ENCODE assay signal across 9 cellular contexts in the genomic region with DNA sequence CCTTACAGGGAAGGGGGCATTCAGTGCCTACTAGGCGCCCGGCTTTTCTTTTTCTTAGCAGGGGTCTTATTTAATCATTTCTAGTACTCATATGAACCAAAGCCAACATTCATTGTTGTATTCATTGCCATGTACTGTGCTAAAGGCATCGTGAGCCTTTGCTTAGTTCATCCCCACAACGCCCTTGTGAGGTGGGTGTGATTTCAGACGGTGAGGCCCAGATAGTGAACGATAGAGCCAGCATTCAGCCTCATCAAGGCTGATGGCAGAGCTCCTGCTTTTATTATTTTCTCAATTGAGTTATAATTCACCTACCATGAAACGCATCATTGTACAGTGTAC. TPM values are rescaled to one million over a fixed set of nuclear protein-coding genes. Genes with fewer than 3 reads are reported as not detected.
DNase-seq lines count a peak whose midpoint lies in the region; ATAC-seq and TF ChIP-seq lines count a peak whose summit lies in the region.
"Had no signal": no experiment of that assay in that cellular context is flagged by ENCODE, and none has a peak within 500 bp of the region (broad histone marks: within the 10 kb centered on the region; RNA-seq: fewer than 3 reads in every experiment).

No MANE protein-coding gene starts in this region.

- H3K27me3 ChIP-seq in GM06990 (replicated peaks; ENCODE audit: control insufficient read depth, insufficient read depth, low read length) = no peaks in the 10 kb centered on the region

- peaks cover 78% of the 10 kb centered on the region for H3K4me1 Mint-ChIP-seq in chondrocyte (ENCODE audit: low read depth)
- H3K4me1 Mint-ChIP-seq in natural killer cell treated with Interleukin-12 subunit alpha and Interleukin-12 subunit beta and Interleukin-15 and Interleukin-18, amount 100 ng/mL, for 72 hours (ENCODE audit: low read depth in 2 of 2) = peaks cover 40 to 46% of the 10 kb centered on the region in 2 donors

- peak overlapping the region; percentile 60 for H3K4me3 Mint-ChIP-seq in chondrocyte (ENCODE audit: unreplicated experiment)
- H3K4me3 Mint-ChIP-seq in natural killer cell treated with Interleukin-12 subunit alpha and Interleukin-12 subunit beta and Interleukin-15 and Interleukin-18, amount 100 ng/mL, for 72 hours = peak overlapping the region; percentile 52

- H3K27me3 Mint-ChIP-seq in chondrocyte (ENCODE audit: low read depth) = no peaks in the 10 kb centered on the region
- no peaks in the 10 kb centered on the region for H3K27me3 Mint-ChIP-seq in natural killer cell treated with Interleukin-12 subunit alpha and Interleukin-12 subunit beta and Interleukin-15 and Interleukin-18, amount 100 ng/mL, for 72 hours

- H3K4me3 ChIP-seq in GM06990 (replicated peaks; ENCODE audit: low read depth, low read length) = peak overlapping the region; percentile 57

- peaks cover 2% of the 10 kb centered on the region for H3K36me3 Mint-ChIP-seq in chondrocyte (ENCODE audit: low read depth)
- H3K36me3 Mint-ChIP-seq in natural killer cell treated with Interleukin-12 subunit alpha and Interleukin-12 subunit beta and Interleukin-15 and Interleukin-18, amount 100 ng/mL, for 72 hours = no peaks in the 10 kb centered on the region

- no peak for TF ChIP-seq CTCF in GM06990 (IDR thresholded peaks at IDR 0.05; ENCODE audit: insufficient read depth, low read length, poor library complexity, severe bottlenecking)
- no peak for TF ChIP-seq CTCF in chondrocyte (IDR thresholded peaks at IDR 0.05)

- H3K36me3 ChIP-seq in GM06990 (ENCODE audit: control insufficient read depth, insufficient read depth, low read length) = peaks cover 3% of the 10 kb centered on the region; the same call in 1 of the 2 replicates

- H3K9me3 Mint-ChIP-seq in chondrocyte (ENCODE audit: low read depth) = no peaks in the 10 kb centered on the region
- H3K9me3 Mint-ChIP-seq in natural killer cell treated with Interleukin-12 subunit alpha and Interleukin-12 subunit beta and Interleukin-15 and Interleukin-18, amount 100 ng/mL, for 72 hours = no peaks in the 10 kb centered on the region

- H3K27ac Mint-ChIP-seq in chondrocyte (ENCODE audit: unreplicated experiment) = peak overlapping the region; percentile 91
- H3K27ac Mint-ChIP-seq in natural killer cell treated with Interleukin-12 subunit alpha and Interleukin-12 subunit beta and Interleukin-15 and Interleukin-18, amount 100 ng/mL, for 72 hours = peak overlapping the region; percentile 44 to 72

- DNase-seq in GM06990 (ENCODE audit: extremely low read depth, insufficient read length) (no peak), chondrocyte (ENCODE audit: low spot score) (no peak), NCI-H510A (lab: John Stamatoyannopoulos, UW) (no peak), A172 (ENCODE audit: low spot score) (no peak), amygdala (lab: John Stamatoyannopoulos, UW) (no peak)
- no peak for DNase-seq in natural killer cell treated with Interleukin-12 subunit alpha and Interleukin-12 subunit beta and Interleukin-15 and Interleukin-18, amount 100 ng/mL, for 72 hours (ENCODE audit: low spot score)
- DNase-seq: SHP77 treated with DMSO at 0.1 percent for 48 hours had no signal

- ATAC-seq in HG02981 (IDR thresholded peaks at IDR 0.05; ENCODE audit: unreplicated experiment) (peak; percentile 10), HG03039 (IDR thresholded peaks at IDR 0.05; ENCODE audit: unreplicated experiment) (no peak)
- no peak for ATAC-seq in natural killer cell treated with Interleukin-12 subunit alpha and Interleukin-12 subunit beta and Interleukin-15 and Interleukin-18, amount 100 ng/mL, for 72 hours

RNA-seq across cellular contexts. Expression of a gene that starts 50.0 kb away (rescaled TPM):
- 95.5 to 110 TPM (median 103 TPM) in 3 replicates for total RNA-seq in chondrocyte
- total RNA-seq in natural killer cell treated with Interleukin-12 subunit alpha and Interleukin-12 subunit beta and Interleukin-15 and Interleukin-18, amount 100 ng/mL, for 72 hours = 100 to 1,000 TPM; 169 to 185 TPM
- total RNA-seq in A172 (2014; rRNA removed; shearing (Covaris generic)) = 128 and 152 TPM in 2 replicates
